Comparison of ENCODE assay signal across 20 cellular contexts in the genomic region with DNA sequence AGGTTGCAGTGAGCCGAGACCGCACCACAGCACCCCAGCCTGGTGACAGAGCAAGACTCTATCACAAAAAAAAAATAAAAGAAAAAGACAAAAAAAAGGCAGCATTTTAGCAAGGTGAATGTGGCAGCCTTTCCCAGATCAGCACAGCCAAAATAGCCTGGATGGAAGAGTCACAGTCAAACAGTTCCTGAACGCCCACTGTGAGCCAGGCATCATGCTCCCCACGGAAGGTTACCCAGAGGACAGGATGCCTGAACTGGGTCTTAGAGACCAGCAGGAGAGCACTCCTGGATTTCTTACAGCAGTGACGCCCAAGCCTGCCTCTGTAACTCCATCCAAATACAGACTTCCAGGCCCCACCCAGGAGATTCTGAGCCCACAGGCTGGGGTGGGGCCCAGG.
"Had no signal": no experiment of that assay in that cellular context is flagged by ENCODE, and none has a peak within 500 bp of the region (broad histone marks: within the 10 kb centered on the region; RNA-seq: fewer than 3 reads in every experiment).

No MANE protein-coding gene starts in this region.

- H3K4me3 ChIP-seq: coronary artery, dorsolateral prefrontal cortex, esophagus muscularis mucosa, gastrocnemius medialis, heart right ventricle, left lung, lower lobe of right lung, mucosa of descending colon had no signal

- DNase-seq: dermis blood vessel endothelial cell; dorsolateral prefrontal cortex; effector CD4-positive, alpha-beta T cell; effector memory CD4-positive, alpha-beta T cell; foreskin keratinocyte; gastrocnemius medialis; glutamatergic neuron; heart right ventricle; hippocampal formation; left cardiac atrium; left lung; left ventricle myocardium superior; lower lobe of right lung; mesenchymal stem cell; mucosa of descending colon; naive B cell; naive thymus-derived CD8-positive, alpha-beta T cell had no signal

- H3K27ac Mint-ChIP-seq: mesothelial cell of epicardium, naive B cell had no signal

- H3K27ac ChIP-seq: coronary artery, dorsolateral prefrontal cortex, esophagus muscularis mucosa, foreskin keratinocyte, gastrocnemius medialis, heart right ventricle, left lung, lower lobe of right lung had no signal

- H3K36me3 ChIP-seq: gastrocnemius medialis, left lung, lower lobe of right lung had no signal

- H3K9me3 Mint-ChIP-seq: mesothelial cell of epicardium; naive B cell; naive thymus-derived CD8-positive, alpha-beta T cell had no signal

- H3K27me3 Mint-ChIP-seq: naive B cell; naive thymus-derived CD8-positive, alpha-beta T cell had no signal

- H3K36me3 Mint-ChIP-seq: naive B cell had no signal

- H3K9me3 ChIP-seq: esophagus muscularis mucosa, gastrocnemius medialis, heart right ventricle, left lung, lower lobe of right lung, mucosa of descending colon had no signal

- H3K27me3 ChIP-seq: dorsolateral prefrontal cortex, esophagus muscularis mucosa, foreskin keratinocyte, gastrocnemius medialis, heart right ventricle, left lung had no signal

- H3K4me3 Mint-ChIP-seq: mesothelial cell of epicardium; naive thymus-derived CD8-positive, alpha-beta T cell had no signal
